Comparison of ENCODE assay signal across 1 cellular context in the genomic region with DNA sequence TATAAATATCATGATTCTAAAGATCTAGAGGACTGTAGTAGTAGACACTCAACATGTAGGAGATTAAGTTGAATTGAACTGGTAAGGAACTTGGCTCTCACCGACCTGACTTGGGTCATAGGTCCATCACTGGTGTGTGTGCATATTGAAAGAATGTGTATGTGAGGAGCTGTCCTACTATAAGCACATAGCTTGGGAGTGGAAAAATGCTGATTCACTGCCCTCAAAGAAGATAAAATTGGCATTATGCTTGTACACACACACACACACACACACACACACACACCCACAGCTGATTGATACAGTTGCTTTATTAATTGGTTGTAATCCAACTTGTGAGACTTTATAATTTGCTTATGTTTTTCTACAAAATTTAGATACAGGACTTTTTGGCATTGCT.
TF ChIP-seq lines count a peak whose summit lies in the region.

No MANE protein-coding gene starts in this region.

TF ChIP-seq in K562, 482 proteins besides CTCF, POLR2A, EP300 and RAD21 (continued from another document):
- TF ChIP-seq, protein P1, sequence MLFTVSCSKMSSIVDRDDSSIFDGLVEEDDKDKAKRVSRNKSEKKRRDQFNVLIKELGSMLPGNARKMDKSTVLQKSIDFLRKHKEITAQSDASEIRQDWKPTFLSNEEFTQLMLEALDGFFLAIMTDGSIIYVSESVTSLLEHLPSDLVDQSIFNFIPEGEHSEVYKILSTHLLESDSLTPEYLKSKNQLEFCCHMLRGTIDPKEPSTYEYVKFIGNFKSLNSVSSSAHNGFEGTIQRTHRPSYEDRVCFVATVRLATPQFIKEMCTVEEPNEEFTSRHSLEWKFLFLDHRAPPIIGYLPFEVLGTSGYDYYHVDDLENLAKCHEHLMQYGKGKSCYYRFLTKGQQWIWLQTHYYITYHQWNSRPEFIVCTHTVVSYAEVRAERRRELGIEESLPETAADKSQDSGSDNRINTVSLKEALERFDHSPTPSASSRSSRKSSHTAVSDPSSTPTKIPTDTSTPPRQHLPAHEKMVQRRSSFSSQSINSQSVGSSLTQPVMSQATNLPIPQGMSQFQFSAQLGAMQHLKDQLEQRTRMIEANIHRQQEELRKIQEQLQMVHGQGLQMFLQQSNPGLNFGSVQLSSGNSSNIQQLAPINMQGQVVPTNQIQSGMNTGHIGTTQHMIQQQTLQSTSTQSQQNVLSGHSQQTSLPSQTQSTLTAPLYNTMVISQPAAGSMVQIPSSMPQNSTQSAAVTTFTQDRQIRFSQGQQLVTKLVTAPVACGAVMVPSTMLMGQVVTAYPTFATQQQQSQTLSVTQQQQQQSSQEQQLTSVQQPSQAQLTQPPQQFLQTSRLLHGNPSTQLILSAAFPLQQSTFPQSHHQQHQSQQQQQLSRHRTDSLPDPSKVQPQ (CRISPR knock-in tag; IDR thresholded peaks at IDR 0.05; ENCODE audit: borderline replicate concordance), result no peak
- no peak for TF ChIP-seq MCM5 (IDR thresholded peaks at IDR 0.05; ENCODE audit: low read depth)
- TF ChIP-seq SLC30A9 (CRISPR knock-in tag; IDR thresholded peaks at IDR 0.05), result no peak
- TF ChIP-seq, protein P2, sequence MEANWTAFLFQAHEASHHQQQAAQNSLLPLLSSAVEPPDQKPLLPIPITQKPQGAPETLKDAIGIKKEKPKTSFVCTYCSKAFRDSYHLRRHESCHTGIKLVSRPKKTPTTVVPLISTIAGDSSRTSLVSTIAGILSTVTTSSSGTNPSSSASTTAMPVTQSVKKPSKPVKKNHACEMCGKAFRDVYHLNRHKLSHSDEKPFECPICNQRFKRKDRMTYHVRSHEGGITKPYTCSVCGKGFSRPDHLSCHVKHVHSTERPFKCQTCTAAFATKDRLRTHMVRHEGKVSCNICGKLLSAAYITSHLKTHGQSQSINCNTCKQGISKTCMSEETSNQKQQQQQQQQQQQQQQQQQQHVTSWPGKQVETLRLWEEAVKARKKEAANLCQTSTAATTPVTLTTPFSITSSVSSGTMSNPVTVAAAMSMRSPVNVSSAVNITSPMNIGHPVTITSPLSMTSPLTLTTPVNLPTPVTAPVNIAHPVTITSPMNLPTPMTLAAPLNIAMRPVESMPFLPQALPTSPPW (CRISPR knock-in tag; IDR thresholded peaks at IDR 0.05), result no peak
- no peak for TF ChIP-seq ARNT (IDR thresholded peaks at IDR 0.05)
- peak; percentile 34; the same call in 1 of the 2 replicates for TF ChIP-seq SOX6 (IDR thresholded peaks at IDR 0.05)
- no peak for TF ChIP-seq PHF8 (IDR thresholded peaks at IDR 0.05; ENCODE audit: borderline replicate concordance, low read length)
- TF ChIP-seq C11orf30 (IDR thresholded peaks at IDR 0.05; ENCODE audit: low read depth), result peak; percentile 91
- TF ChIP-seq NCOA2 (IDR thresholded peaks at IDR 0.05; ENCODE audit: partially characterized antibody in 2 of 2), result no peak
- TF ChIP-seq SP2 (IDR thresholded peaks at IDR 0.05; ENCODE audit: extremely low read depth, low read depth, low read length, poor library complexity, severe bottlenecking), result no peak
- TF ChIP-seq DACH1 (IDR thresholded peaks at IDR 0.05; ENCODE audit: partially characterized antibody), result peak; percentile 48
- TF ChIP-seq CREBBP (IDR thresholded peaks at IDR 0.05; ENCODE audit: low read depth, low read length), result no peak
- TF ChIP-seq ZNF121 (CRISPR knock-in tag; conservative IDR thresholded peaks at IDR 0.05), result no peak
- TF ChIP-seq SMARCC2 (IDR thresholded peaks at IDR 0.05; ENCODE audit: low read depth), result no peak
- TF ChIP-seq BRF1 (IDR thresholded peaks at IDR 0.05; ENCODE audit: borderline replicate concordance, extremely low read depth, insufficient read length), result no peak
- no peak for TF ChIP-seq RAD51 (IDR thresholded peaks at IDR 0.05; ENCODE audit: borderline replicate concordance, low read depth)
